Comparison of ENCODE assay signal across 18 cellular contexts in the genomic region with DNA sequence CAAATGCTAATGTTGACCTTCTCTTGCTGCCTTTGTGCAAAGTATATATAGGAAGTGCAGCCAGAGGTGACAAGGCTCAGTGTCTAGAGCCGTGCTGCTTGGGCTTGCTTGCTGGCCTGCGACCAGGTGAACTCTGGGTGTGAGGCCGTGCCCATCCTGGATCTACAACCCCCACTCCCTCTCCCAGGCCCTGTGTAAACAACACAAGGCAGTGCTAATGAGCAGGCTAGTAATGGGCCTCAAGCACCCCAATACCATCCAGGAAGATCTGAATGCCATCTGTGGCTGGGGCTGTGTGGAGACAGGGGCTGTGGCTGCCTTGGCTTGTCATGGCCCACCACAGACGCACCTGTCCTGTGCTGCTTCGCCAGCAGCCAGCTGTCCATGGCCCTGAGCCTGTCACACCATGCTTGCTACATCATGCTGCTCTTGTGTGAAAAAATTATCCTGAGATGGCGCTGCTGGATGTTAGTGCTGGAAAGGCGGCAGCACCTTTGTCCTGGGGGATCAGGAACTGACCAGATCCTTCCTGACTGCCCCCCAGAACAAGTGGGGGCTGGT.
A peak's percentile ranks its signal among the peaks of the same experiment; 100 is the strongest.
DNase-seq lines count a peak whose midpoint lies in the region; ATAC-seq and TF ChIP-seq lines count a peak whose summit lies in the region.
"Had no signal": no experiment of that assay in that cellular context is flagged by ENCODE, and none has a peak within 500 bp of the region (broad histone marks: within the 10 kb centered on the region; RNA-seq: fewer than 3 reads in every experiment).

No MANE protein-coding gene starts in this region.

- ATAC-seq in Right ventricle myocardium inferior (no peak), Right ventricle myocardium superior (ENCODE audit: poor library complexity) (no peak), lower lobe of right lung (no peak), HG03139 (IDR thresholded peaks at IDR 0.05; ENCODE audit: unreplicated experiment) (no peak), HG02610 (IDR thresholded peaks at IDR 0.05; ENCODE audit: unreplicated experiment) (no peak)
- ATAC-seq: CD8-positive, alpha-beta T cell; PC-3 had no signal

- no peaks in the 10 kb centered on the region for H3K36me3 ChIP-seq in lower lobe of right lung
- H3K36me3 ChIP-seq: BLaER1 treated with 17β-estradiol and CSF1 and Interleukin-3, amounts not matched to agents 10 nM and 100 nM had no signal

- H3K4me3 ChIP-seq in lower lobe of right lung: no peak overlapping the region
- H3K4me3 ChIP-seq: BLaER1 treated with 17β-estradiol and CSF1 and Interleukin-3, amounts not matched to agents 10 nM and 100 nM had no signal

- intact Hi-C loops in Right ventricle myocardium inferior (cut with DNase I): no loop called here
- intact Hi-C loops in Right ventricle myocardium superior (cut with DNase I): no loop called here
- intact Hi-C loops in lower lobe of right lung (cut with DNase I): no loop called here

- no peak overlapping the region for H3K27ac ChIP-seq in lower lobe of right lung
- H3K27ac ChIP-seq: BLaER1 treated with 17β-estradiol and CSF1 and Interleukin-3, amounts not matched to agents 10 nM and 100 nM; HL-60 had no signal

- peaks cover 7% of the 10 kb centered on the region for H3K4me1 ChIP-seq in lower lobe of right lung

- H3K27me3 ChIP-seq in lower lobe of right lung (ENCODE audit: low read depth): peaks cover 27% of the 10 kb centered on the region

- DNase-seq in Right ventricle myocardium inferior (ENCODE audit: missing footprints) (peak; percentile 21), Right ventricle myocardium superior (no peak), NCI-H1105 treated with DMSO at 0.1 percent for 48 hours (lab: John Stamatoyannopoulos, UW) (peak; percentile 18), lower lobe of right lung (peak; percentile 36), dermis blood vessel endothelial cell (no peak)
- DNase-seq: CD8-positive, alpha-beta T cell; GDM1; IMR-90; NCI-H1436; NCI-H1930; PC-3; RPMI8226; SW 1271; T-helper 2 cell had no signal

- H3K9me3 ChIP-seq in lower lobe of right lung: no peaks in the 10 kb centered on the region

- no peak for TF ChIP-seq CTCF in lower lobe of right lung (IDR thresholded peaks at IDR 0.05)

Comparison
In these comparisons a context has a peak if more than half of its experiments do, and no peak if none do; other contexts are left out.
1. DNase-seq: peak in Right ventricle myocardium inferior (single experiment), NCI-H1105 treated with DMSO at 0.1 percent for 48 hours (single experiment) and lower lobe of right lung (single experiment); none in Right ventricle myocardium superior (single experiment) and dermis blood vessel endothelial cell (single experiment).